In the genomic region with DNA sequence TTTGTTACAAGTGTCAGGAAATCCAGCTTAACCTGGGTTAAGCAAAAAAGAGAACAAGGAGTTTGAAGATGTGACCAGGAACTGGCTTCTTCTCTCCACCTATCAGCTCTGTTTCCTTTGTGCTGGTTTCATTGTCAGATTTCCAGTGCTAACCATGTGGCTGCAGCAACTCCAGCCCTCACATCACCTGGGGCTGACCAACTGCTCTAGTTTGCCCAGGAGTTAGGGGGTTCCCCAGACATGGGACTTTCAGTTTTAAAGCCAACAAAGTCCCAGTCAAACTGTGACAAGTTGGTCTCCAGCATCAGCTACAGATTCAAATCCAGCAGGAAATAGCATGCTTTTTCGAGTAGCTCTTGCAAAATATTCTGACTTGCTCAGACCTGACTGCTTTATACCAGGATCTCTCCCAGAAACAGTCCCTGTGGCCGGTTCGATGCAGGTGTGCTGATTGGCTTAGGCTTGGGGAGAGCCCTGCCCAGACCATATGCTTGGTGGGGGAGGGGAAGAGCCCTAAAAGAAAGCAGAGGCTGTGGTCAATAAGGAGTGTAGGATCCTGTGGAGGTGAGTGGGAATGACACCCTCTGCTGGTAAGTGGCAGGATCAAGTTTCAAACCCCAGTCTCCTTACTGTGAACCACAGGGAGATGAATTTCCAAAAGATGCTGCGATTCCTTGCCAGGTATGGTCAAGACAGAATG, we compare ENCODE assay signal across 8 cellular contexts.
A peak's percentile ranks its signal among the peaks of the same experiment; 100 is the strongest.
DNase-seq lines count a peak whose midpoint lies in the region; ATAC-seq lines count a peak whose summit lies in the region.

No MANE protein-coding gene starts in this region.

- peak; percentile 82 for ATAC-seq in GM21737 (IDR thresholded peaks at IDR 0.05; ENCODE audit: unreplicated experiment)

- peak in 2 of 3 experiments; percentile 14 to 56 for DNase-seq in NCI-H1417 (lab: John Stamatoyannopoulos, UW)
- DNase-seq in NCI-H1417 treated with DMSO at 0.1 percent for 48 hours (lab: John Stamatoyannopoulos, UW), result no peak
- peak; percentile 1 to 10 for DNase-seq in Kasumi-1 (lab: John Stamatoyannopoulos, UW)
- peak; percentile 57 for DNase-seq in amniotic epithelial cell (ENCODE audit: low read depth)
- DNase-seq in kidney tubule cell (ENCODE audit: low spot score), result peak; percentile 57
- no peak for DNase-seq in activated CD8-positive, alpha-beta memory T cell treated with anti-CD3 and anti-CD28 coated beads, Interleukin-2, amount 50 U/mL, for 48 hours
- no peak for DNase-seq in cerebellar nuclear complex (lab: John Stamatoyannopoulos, UW)

Comparison
In these comparisons a context has a peak if more than half of its experiments do, and no peak if none do; other contexts are left out.
1. DNase-seq: peak in NCI-H1417 (2 of 3), Kasumi-1 (2 of 2), amniotic epithelial cell (single experiment) and kidney tubule cell (single experiment); none in NCI-H1417 treated with DMSO at 0.1 percent for 48 hours (single experiment), activated CD8-positive, alpha-beta memory T cell treated with anti-CD3 and anti-CD28 coated beads, Interleukin-2, amount 50 U/mL, for 48 hours (single experiment) and cerebellar nuclear complex (0 of 2).